8 cellular contexts compared by ENCODE assay signal in genomic region chr10:73730153-73730906, GRCh38. TPM values are rescaled to one million over a fixed set of nuclear protein-coding genes. Genes with fewer than 3 reads are reported as not detected.
A peak's percentile ranks its signal among the peaks of the same experiment; 100 is the strongest.
DNase-seq lines count a peak whose midpoint lies in the region; ATAC-seq and TF ChIP-seq lines count a peak whose summit lies in the region.

No MANE protein-coding gene starts in this region.

- H3K4me2 ChIP-seq in KMS-11, result peak overlapping the region; percentile 94

- H3K9ac ChIP-seq in KMS-11, result peak overlapping the region; percentile 64; the same call in 1 of the 2 replicates

- peaks cover 28% of the 10 kb centered on the region for H3K79me2 ChIP-seq in KMS-11 (ENCODE audit: insufficient read depth, low read depth)

- no peaks in the 10 kb centered on the region for H3K9me3 Mint-ChIP-seq in naive B cell
- H3K9me3 Mint-ChIP-seq in stimulated activated effector memory CD8-positive, alpha-beta T cell treated with anti-CD3 and anti-CD28 coated beads, Interleukin-12 subunit alpha, Interleukin-12 subunit beta, amount 100 ng/mL, for 72 hours, result no peaks in the 10 kb centered on the region

- peaks cover 28% of the 10 kb centered on the region for H3K4me1 ChIP-seq in KMS-11 (ENCODE audit: low read depth, poor library complexity, severe bottlenecking)

- no peaks in the 10 kb centered on the region for H3K36me3 Mint-ChIP-seq in naive B cell
- H3K36me3 Mint-ChIP-seq in stimulated activated effector memory CD8-positive, alpha-beta T cell treated with anti-CD3 and anti-CD28 coated beads, Interleukin-12 subunit alpha, Interleukin-12 subunit beta, amount 100 ng/mL, for 72 hours, result peaks cover 40% of the 10 kb centered on the region

- H3K27me3 ChIP-seq in KMS-11 (ENCODE audit: insufficient read depth, low read depth), result no peaks in the 10 kb centered on the region

- H2AFZ ChIP-seq in KMS-11 (ENCODE audit: low read depth), result peak overlapping the region; percentile 68

- peak overlapping the region; percentile 89 to 99 (median 97) for H3K27ac Mint-ChIP-seq in naive B cell
- H3K27ac Mint-ChIP-seq in stimulated activated effector memory CD8-positive, alpha-beta T cell treated with anti-CD3 and anti-CD28 coated beads, Interleukin-12 subunit alpha, Interleukin-12 subunit beta, amount 100 ng/mL, for 72 hours, result peak overlapping the region; percentile 96

- no peak for TF ChIP-seq CTCF in KMS-11 (conservative IDR thresholded peaks at IDR 0.05; ENCODE audit: low read depth, low read length)

- ATAC-seq in GM21723 (IDR thresholded peaks at IDR 0.05; ENCODE audit: unreplicated experiment) (peak; percentile 86), naive B cell (ENCODE audit: low read depth in 2 of 2) (peak; percentile 91 to 93)
- ATAC-seq in stimulated activated effector memory CD8-positive, alpha-beta T cell treated with anti-CD3 and anti-CD28 coated beads, Interleukin-12 subunit alpha, Interleukin-12 subunit beta, amount 100 ng/mL, for 72 hours, result peak; percentile 96

- DNase-seq in DMS79 (lab: John Stamatoyannopoulos, UW) (peak; percentile 66), RKO (ENCODE audit: low spot score) (peak; percentile 92), fibroblast of gingiva (ENCODE audit: low read depth) (peak; percentile 88), naive B cell (peak; percentile 84)
- peak; percentile 86 to 88 for DNase-seq in activated T-helper 1 cell treated with anti-CD3 and anti-CD28 coated beads, Interleukin-2, amount 50 U/mL, for 16 hours (ENCODE audit: low read depth in 1 of 2, low spot score in 1 of 2)
- DNase-seq in stimulated activated effector memory CD8-positive, alpha-beta T cell treated with anti-CD3 and anti-CD28 coated beads, Interleukin-12 subunit alpha, Interleukin-12 subunit beta, amount 100 ng/mL, for 72 hours (ENCODE audit: low spot score in 2 of 2), result peak; percentile 93 to 99

- H3K36me3 ChIP-seq in KMS-11 (ENCODE audit: insufficient read depth), result peaks cover 8% of the 10 kb centered on the region; the same call in 1 of the 2 replicates

- peak overlapping the region; percentile 93 to 100 (median 99) for H3K4me3 Mint-ChIP-seq in naive B cell
- peak overlapping the region; percentile 94 for H3K4me3 Mint-ChIP-seq in stimulated activated effector memory CD8-positive, alpha-beta T cell treated with anti-CD3 and anti-CD28 coated beads, Interleukin-12 subunit alpha, Interleukin-12 subunit beta, amount 100 ng/mL, for 72 hours

- no peaks in the 10 kb centered on the region for H3K27me3 Mint-ChIP-seq in naive B cell

- H3K4me3 ChIP-seq in KMS-11 (IDR thresholded peaks at IDR 0.05; ENCODE audit: insufficient read depth, low read depth, low read length), result no peak overlapping the region

- peak overlapping the region; percentile 65 for H3K27ac ChIP-seq in KMS-11

- H3K4me1 Mint-ChIP-seq in naive B cell, result peaks cover 5 to 20% (median 13%) of the 10 kb centered on the region in 3 donors
- H3K4me1 Mint-ChIP-seq in stimulated activated effector memory CD8-positive, alpha-beta T cell treated with anti-CD3 and anti-CD28 coated beads, Interleukin-12 subunit alpha, Interleukin-12 subunit beta, amount 100 ng/mL, for 72 hours, result no peaks in the 10 kb centered on the region

- H4K20me1 ChIP-seq in KMS-11 (ENCODE audit: insufficient read depth), result no peaks in the 10 kb centered on the region

RNA-seq across cellular contexts. Expression of gene SEC24C, which starts 13.8 kb away (rescaled TPM):
- 10 to 100 TPM; 20.3 to 39.4 (median 28.2) TPM for polyA plus RNA-seq in naive B cell (ENCODE audit: low read depth in 6 of 6)

RNA-seq across cellular contexts. Expression of gene AGAP5, which starts 32.4 kb away (rescaled TPM):
- polyA plus RNA-seq in naive B cell (ENCODE audit: low read depth in 6 of 6), result under 1 TPM in 1 of 6 donors, not detected in 5; 0.35 TPM

RNA-seq across cellular contexts. Expression of gene CHCHD1, which starts 51.5 kb away (rescaled TPM):
- polyA plus RNA-seq in naive B cell (ENCODE audit: low read depth in 6 of 6), result 10 to 100 TPM; 17.6 to 54.5 (median 39.6) TPM

RNA-seq across cellular contexts. Expression of gene ZSWIM8, which starts 55.1 kb away (rescaled TPM):
- polyA plus RNA-seq in naive B cell (ENCODE audit: low read depth in 6 of 6), result 10 to 100 TPM in 5 of 6 donors, 1 to 10 TPM in 1; 4.3 to 21.7 (median 15.8) TPM
